In the genomic region with DNA sequence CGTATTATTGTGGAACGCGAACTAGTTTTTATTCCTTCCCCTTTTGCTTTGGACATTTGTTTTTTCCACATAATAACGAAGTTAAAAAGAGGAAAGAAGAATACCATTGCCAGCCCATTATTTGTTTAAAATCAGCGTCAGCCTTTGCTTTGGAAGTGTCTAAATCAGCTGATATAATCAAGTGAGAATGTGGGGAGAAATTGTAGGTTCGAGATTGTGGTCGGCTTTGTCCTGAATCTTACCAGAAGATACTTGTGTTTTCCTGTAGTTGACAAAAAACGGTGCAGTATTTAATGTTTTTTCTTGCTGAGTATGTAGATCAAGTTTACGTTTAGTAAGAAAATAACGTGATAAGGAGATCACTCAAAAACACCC, we compare ENCODE assay signal across 8 cellular contexts. TPM values are rescaled to one million over a fixed set of nuclear protein-coding genes. Genes with fewer than 3 reads are reported as not detected.
DNase-seq lines count a peak whose midpoint lies in the region; ATAC-seq and TF ChIP-seq lines count a peak whose summit lies in the region.

No MANE protein-coding gene starts in this region.

- no peaks in the 10 kb centered on the region for H3K9me3 Mint-ChIP-seq in CD8-positive, alpha-beta memory T cell
- H3K9me3 Mint-ChIP-seq in IgD-negative memory B cell: no peaks in the 10 kb centered on the region
- no peaks in the 10 kb centered on the region for H3K9me3 Mint-ChIP-seq in activated naive CD8-positive, alpha-beta T cell treated with anti-CD3 and anti-CD28 coated beads, Interleukin-2, amount 50 U/mL, for 24 hours

- no peaks in the 10 kb centered on the region for H3K27me3 ChIP-seq in CD8-positive, alpha-beta memory T cell (ENCODE audit: insufficient read depth, low read length, poor library complexity, severe bottlenecking)
- no peaks in the 10 kb centered on the region for H3K27me3 ChIP-seq in iPS-18a (ENCODE audit: control insufficient read depth, insufficient read depth, low read length)
- no peaks in the 10 kb centered on the region for H3K27me3 ChIP-seq in spleen (replicated peaks in 1 of 7)

- peak overlapping the region; percentile 88 for H3K4me3 ChIP-seq in CD8-positive, alpha-beta memory T cell (ENCODE audit: low read length)
- H3K4me3 ChIP-seq in iPS-18a (ENCODE audit: low read length) (peak overlapping the region; percentile 89), spleen (peak overlapping the region; percentile 49 to 86 (median 65))

- TF ChIP-seq CTCF in spleen (IDR thresholded peaks at IDR 0.05 in 8 of 11, conservative IDR thresholded peaks at IDR 0.05 in 3 of 11) (no peak), GM13977 (IDR thresholded peaks at IDR 0.05; ENCODE audit: extremely low read depth, insufficient read depth, missing control alignments) (no peak)

- no peaks in the 10 kb centered on the region for H3K36me3 ChIP-seq in CD8-positive, alpha-beta memory T cell (ENCODE audit: insufficient read depth, low read length)
- H3K36me3 ChIP-seq in iPS-18a (ENCODE audit: control insufficient read depth, low read depth, low read length) (no peaks in the 10 kb centered on the region), spleen (peaks cover 0 to 13% (median 0%) of the 10 kb centered on the region in 6 donors)

- peaks cover 25% of the 10 kb centered on the region for H3K4me1 ChIP-seq in CD8-positive, alpha-beta memory T cell (ENCODE audit: insufficient read depth, low read length)
- H3K4me1 ChIP-seq in iPS-18a (ENCODE audit: control insufficient read depth, low read depth, low read length) (peaks cover 3% of the 10 kb centered on the region), spleen (peaks cover 12 to 55% (median 35%) of the 10 kb centered on the region in 6 donors)

- H3K9ac ChIP-seq in iPS-18a (ENCODE audit: low read length): peak overlapping the region; percentile 98

- in situ Hi-C loops in GM13977 (cut with MboI; ENCODE audit: low pct_unique_long_range_greater_than_20kb, low sequenced_read_pairs, unreplicated experiment): no loop called here

- H3K27ac ChIP-seq in CD8-positive, alpha-beta memory T cell (ENCODE audit: low read depth, low read length): peak overlapping the region; percentile 99
- H3K27ac ChIP-seq in iPS-18a (ENCODE audit: low read length): peak overlapping the region; percentile 71
- H3K27ac ChIP-seq in spleen: peak overlapping the region; percentile 93 to 100 (median 99)

- peaks cover 0 to 13% (median 0%) of the 10 kb centered on the region in 3 donors for H3K36me3 Mint-ChIP-seq in CD8-positive, alpha-beta memory T cell
- peaks cover 5% of the 10 kb centered on the region for H3K36me3 Mint-ChIP-seq in IgD-negative memory B cell
- peaks cover 16% of the 10 kb centered on the region for H3K36me3 Mint-ChIP-seq in activated naive CD8-positive, alpha-beta T cell treated with anti-CD3 and anti-CD28 coated beads, Interleukin-2, amount 50 U/mL, for 24 hours (ENCODE audit: low read depth)

- H3K9me3 ChIP-seq in CD8-positive, alpha-beta memory T cell (ENCODE audit: low read length): no peaks in the 10 kb centered on the region
- no peaks in the 10 kb centered on the region for H3K9me3 ChIP-seq in iPS-18a (ENCODE audit: control insufficient read depth, low read depth, low read length)
- no peaks in the 10 kb centered on the region for H3K9me3 ChIP-seq in spleen

- H3K4me3 Mint-ChIP-seq in CD8-positive, alpha-beta memory T cell: peak overlapping the region; percentile 90 to 95 (median 93)
- H3K4me3 Mint-ChIP-seq in IgD-negative memory B cell: peak overlapping the region; percentile 94 to 98 (median 98)
- H3K4me3 Mint-ChIP-seq in activated naive CD8-positive, alpha-beta T cell treated with anti-CD3 and anti-CD28 coated beads, Interleukin-2, amount 50 U/mL, for 24 hours: peak overlapping the region; percentile 97

- H3K27ac Mint-ChIP-seq in CD8-positive, alpha-beta memory T cell: peak overlapping the region; percentile 79 to 99 (median 96)
- peak overlapping the region; percentile 95 to 99 (median 96) for H3K27ac Mint-ChIP-seq in IgD-negative memory B cell
- peak overlapping the region; percentile 99 for H3K27ac Mint-ChIP-seq in activated naive CD8-positive, alpha-beta T cell treated with anti-CD3 and anti-CD28 coated beads, Interleukin-2, amount 50 U/mL, for 24 hours

- no peaks in the 10 kb centered on the region for H3K27me3 Mint-ChIP-seq in CD8-positive, alpha-beta memory T cell
- H3K27me3 Mint-ChIP-seq in IgD-negative memory B cell: no peaks in the 10 kb centered on the region
- peaks cover 3% of the 10 kb centered on the region for H3K27me3 Mint-ChIP-seq in activated naive CD8-positive, alpha-beta T cell treated with anti-CD3 and anti-CD28 coated beads, Interleukin-2, amount 50 U/mL, for 24 hours

- 0 to 1% (median 0%) methylated on average over 10 of the region's 10 CpGs for WGBS in spleen, 5 donors

- CTCF ChIA-PET in CD8-positive, alpha-beta memory T cell (lab: Charles Lee): interaction anchor here (3.1 kb wide), 1 partner anchor 45 kb away, joined by 11 read pairs; no protein-coding TSS in a partner anchor

- no peak for TF ChIP-seq POLR2A in spleen (IDR thresholded peaks at IDR 0.05)

- POLR2A ChIA-PET in CD8-positive, alpha-beta memory T cell (lab: Charles Lee): interaction anchor here (0.6 to 2.3 kb wide), 7 partner anchors 13 to 1057 kb away, joined by 3 to 21 read pairs (median 6); a partner anchor contains a TSS

- intact Hi-C loops in spleen (cut with DNase I; ENCODE audit: low total_unique reads): loop anchor here (5.0 kb wide), 1 partner anchor 774 kb away; no protein-coding TSS in a partner anchor

- peak in 1 of 5 donors; percentile 26 for DNase-seq in CD8-positive, alpha-beta memory T cell
- no peak for DNase-seq in activated naive CD8-positive, alpha-beta T cell treated with anti-CD3 and anti-CD28 coated beads, Interleukin-2, amount 50 U/mL, for 24 hours
- DNase-seq in spleen (no peak), GM13977 (ENCODE audit: low spot score) (no peak)
- no peak for DNase-seq in stimulated activated CD4-positive, alpha-beta T cell treated with anti-CD3 and anti-CD28 coated beads, Interleukin-4, amount 100 ng/mL, for 24 hours

- no peak for ATAC-seq in activated naive CD8-positive, alpha-beta T cell treated with anti-CD3 and anti-CD28 coated beads, Interleukin-2, amount 50 U/mL, for 24 hours
- ATAC-seq in GM21423 (IDR thresholded peaks at IDR 0.05; ENCODE audit: unreplicated experiment): no peak

- H3K4me1 Mint-ChIP-seq in CD8-positive, alpha-beta memory T cell: peaks cover 32 to 38% (median 36%) of the 10 kb centered on the region in 3 donors
- peaks cover 22 to 27% (median 26%) of the 10 kb centered on the region in 3 donors for H3K4me1 Mint-ChIP-seq in IgD-negative memory B cell
- peaks cover 34% of the 10 kb centered on the region for H3K4me1 Mint-ChIP-seq in activated naive CD8-positive, alpha-beta T cell treated with anti-CD3 and anti-CD28 coated beads, Interleukin-2, amount 50 U/mL, for 24 hours

RNA-seq across cellular contexts. Expression of a gene that starts 0.9 kb away (rescaled TPM):
- 10 to 100 TPM; 33.0 to 39.8 TPM for total RNA-seq in CD8-positive, alpha-beta memory T cell
- 33.3 TPM for polyA plus RNA-seq in CD8-positive, alpha-beta memory T cell
- polyA plus RNA-seq in IgD-negative memory B cell (28.9 TPM), spleen (10 to 100 TPM; 12.1 to 19.4 (median 17.1) TPM)
- 10 to 100 TPM; 24.2 to 42.5 (median 39.1) TPM for total RNA-seq in spleen
